ENCODE assay signal across 29 cellular contexts in the genomic region with DNA sequence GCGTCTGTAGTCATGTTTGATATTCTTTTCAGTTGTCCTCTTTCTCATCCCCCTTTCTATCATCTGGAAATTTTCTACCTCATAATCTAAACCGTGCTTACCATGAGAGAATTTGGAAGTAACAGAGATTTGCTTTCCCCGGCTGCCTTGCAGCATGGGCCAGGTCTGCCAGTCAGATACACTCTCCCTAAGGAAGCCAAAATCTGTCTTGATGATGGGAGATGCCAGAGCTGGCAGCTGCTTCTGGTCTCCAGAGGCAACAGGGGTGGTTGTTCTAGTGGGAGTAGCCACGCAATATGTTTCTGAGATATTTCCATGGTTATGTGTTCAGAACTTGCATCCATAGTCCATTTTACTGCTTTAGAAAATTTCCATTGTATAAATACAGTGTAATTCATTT.
"Had no signal": no experiment of that assay in that cellular context is flagged by ENCODE, and none has a peak within 500 bp of the region (broad histone marks: within the 10 kb centered on the region; RNA-seq: fewer than 3 reads in every experiment).

No MANE protein-coding gene starts in this region.

- H3K27me3 Mint-ChIP-seq: activated B cell treated with CpG ODN at 0.5 μM for 24 hours; dendritic cell treated with granulocyte-macrophage colony-stimulating factor and Interleukin-4, amounts not matched to agents 40 ng/mL and 50 ng/mL, for 4 days had no signal

- ATAC-seq: activated CD4-positive, CD25-positive, alpha-beta regulatory T cell treated with anti-CD3 and anti-CD28 coated beads, Interleukin-2, amount 50 U/mL, for 24 hours; activated CD8-positive, alpha-beta T cell treated with anti-CD3 and anti-CD28 coated beads for 36 hours; activated T-cell treated with anti-CD3 and anti-CD28 coated beads, Interleukin-2, amount 50 U/mL, for 4 hours; activated T-helper 17 cell treated with anti-CD3 and anti-CD28 coated beads, Interleukin-2, amount 50 U/mL, for 72 hours; effector memory CD8-positive, alpha-beta T cell; foreskin keratinocyte; gastrocnemius medialis; heart left ventricle; T-helper 17 cell had no signal

- H3K36me3 Mint-ChIP-seq: activated naive CD8-positive, alpha-beta T cell had no signal

- H3K36me3 ChIP-seq: brain microvascular endothelial cell, esophagus muscularis mucosa, gastrocnemius medialis, heart left ventricle had no signal

- H3K4me3 ChIP-seq: coronary artery, esophagus muscularis mucosa, gastrocnemius medialis, heart left ventricle had no signal

- H3K4me1 Mint-ChIP-seq: activated B cell treated with CpG ODN at 0.5 μM for 24 hours; activated T-helper 17 cell treated with anti-CD3 and anti-CD28 coated beads, Interleukin-2, amount 50 U/mL, for 72 hours; central memory CD8-positive, alpha-beta T cell; T-helper 17 cell had no signal

- H3K4me3 Mint-ChIP-seq: activated B cell treated with CpG ODN at 0.5 μM for 24 hours; activated CD8-positive, alpha-beta T cell treated with anti-CD3 and anti-CD28 coated beads for 36 hours; activated naive CD8-positive, alpha-beta T cell; activated T-cell treated with anti-CD3 and anti-CD28 coated beads, Interleukin-2, amount 50 U/mL, for 4 hours; activated T-helper 17 cell treated with anti-CD3 and anti-CD28 coated beads, Interleukin-2, amount 50 U/mL, for 72 hours; central memory CD8-positive, alpha-beta T cell; dendritic cell treated with granulocyte-macrophage colony-stimulating factor and Interleukin-4, amounts not matched to agents 40 ng/mL and 50 ng/mL, for 4 days; effector memory CD8-positive, alpha-beta T cell; T-helper 17 cell had no signal

- DNase-seq: activated B cell treated with CpG ODN at 0.5 μM for 24 hours; activated CD4-positive, alpha-beta T cell treated with anti-CD3 and anti-CD28 coated beads for 48 hours; activated CD4-positive, alpha-beta T cell treated with anti-CD3 and anti-CD28 coated beads, Interleukin-2, amount 50 U/mL, for 1 hour; activated CD4-positive, alpha-beta T cell treated with anti-CD3 and anti-CD28 coated beads, Interleukin-2, amount 50 U/mL, for 48 hours; activated CD8-positive, alpha-beta memory T cell treated with anti-CD3 and anti-CD28 coated beads for 24 hours; activated CD8-positive, alpha-beta T cell treated with anti-CD3 and anti-CD28 coated beads for 36 hours; activated effector memory CD4-positive, alpha-beta T cell treated with Interleukin-2 at 50 U/mL for 16 hours; activated gamma-delta T cell treated with Interleukin-2 at 50 U/mL for 16 hours; activated naive CD4-positive, alpha-beta T cell treated with anti-CD3 and anti-CD28 coated beads, Interleukin-2, amount 50 U/mL, for 16 hours; activated naive CD4-positive, alpha-beta T cell treated with Interleukin-2 at 50 U/mL for 16 hours; activated T-cell treated with anti-CD3 and anti-CD28 coated beads, Interleukin-2, amount 50 U/mL, for 4 hours; amniotic stem cell; brain microvascular endothelial cell; effector CD4-positive, alpha-beta T cell; effector memory CD8-positive, alpha-beta T cell; erythroblast; foreskin keratinocyte; gastrocnemius medialis; glutamatergic neuron; heart left ventricle; T-helper 17 cell had no signal

- H3K9me3 Mint-ChIP-seq: activated CD8-positive, alpha-beta T cell treated with anti-CD3 and anti-CD28 coated beads for 36 hours; activated T-cell treated with anti-CD3 and anti-CD28 coated beads, Interleukin-2, amount 50 U/mL, for 4 hours; activated T-helper 17 cell treated with anti-CD3 and anti-CD28 coated beads, Interleukin-2, amount 50 U/mL, for 72 hours; central memory CD8-positive, alpha-beta T cell; effector memory CD8-positive, alpha-beta T cell had no signal

- H3K27ac Mint-ChIP-seq: activated B cell treated with CpG ODN at 0.5 μM for 24 hours; activated CD8-positive, alpha-beta T cell treated with anti-CD3 and anti-CD28 coated beads for 36 hours; activated naive CD8-positive, alpha-beta T cell; activated T-helper 17 cell treated with anti-CD3 and anti-CD28 coated beads, Interleukin-2, amount 50 U/mL, for 72 hours; dendritic cell treated with granulocyte-macrophage colony-stimulating factor and Interleukin-4, amounts not matched to agents 40 ng/mL and 50 ng/mL, for 4 days; effector memory CD8-positive, alpha-beta T cell; T-helper 17 cell had no signal

- H3K27ac ChIP-seq: brain microvascular endothelial cell, coronary artery, esophagus muscularis mucosa, foreskin keratinocyte, gastrocnemius medialis, heart left ventricle, VCaP had no signal

- H3K4me1 ChIP-seq: esophagus muscularis mucosa, foreskin keratinocyte, gastrocnemius medialis, heart left ventricle had no signal

- H3K27me3 ChIP-seq: brain microvascular endothelial cell, esophagus muscularis mucosa, foreskin keratinocyte had no signal

- H3K9me3 ChIP-seq: esophagus muscularis mucosa had no signal
